ENCODE assay signal across 1 cellular context in the genomic region with DNA sequence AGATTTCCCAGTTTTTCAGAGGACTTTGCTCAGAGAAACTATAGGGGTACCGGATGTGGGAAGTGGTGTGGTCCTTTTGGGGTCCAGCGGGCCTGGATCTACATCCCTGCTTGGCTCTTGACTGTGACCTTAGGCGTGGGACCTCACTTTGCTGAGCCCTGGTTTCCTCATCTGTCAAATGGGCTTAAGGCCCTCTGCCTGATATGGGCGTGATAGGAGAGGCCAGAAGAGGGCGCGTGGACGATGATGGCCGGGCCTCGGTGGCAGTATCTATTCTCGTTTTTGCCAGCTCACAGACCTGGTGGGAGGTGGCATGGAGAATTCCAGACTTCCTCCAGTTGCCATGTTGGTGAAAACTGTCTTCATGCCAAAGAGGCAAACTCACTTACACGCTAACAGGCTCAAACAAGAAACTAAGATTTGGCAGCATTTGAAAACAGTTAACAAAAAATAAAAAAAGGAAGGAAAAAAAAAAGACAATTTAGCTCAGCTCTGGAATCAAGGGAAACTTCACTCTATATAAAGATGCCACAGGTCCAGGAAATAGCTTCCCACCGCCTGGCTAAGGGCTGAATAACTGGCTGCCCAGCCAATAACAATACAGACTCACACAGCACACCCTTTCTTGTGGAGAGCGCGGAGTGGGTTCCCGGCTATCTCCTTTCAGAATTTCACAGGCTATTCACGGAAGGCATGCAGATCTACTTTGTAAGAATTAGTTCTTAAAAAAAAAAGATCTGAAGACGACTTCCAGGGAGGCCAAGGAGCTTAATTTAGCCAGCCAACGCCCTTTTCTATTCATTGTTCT.
TF ChIP-seq lines count a peak whose summit lies in the region.

No MANE protein-coding gene starts in this region.

TF ChIP-seq in K562, 482 proteins besides CTCF, POLR2A, EP300 and RAD21 (continued from another document):
- TF ChIP-seq NR2F6 (CRISPR knock-in tag; IDR thresholded peaks at IDR 0.05) (no peak), MIER1 (IDR thresholded peaks at IDR 0.05; ENCODE audit: low read depth) (no peak), ZSCAN32 (CRISPR knock-in tag; IDR thresholded peaks at IDR 0.05) (no peak)
- TF ChIP-seq, protein P1, sequence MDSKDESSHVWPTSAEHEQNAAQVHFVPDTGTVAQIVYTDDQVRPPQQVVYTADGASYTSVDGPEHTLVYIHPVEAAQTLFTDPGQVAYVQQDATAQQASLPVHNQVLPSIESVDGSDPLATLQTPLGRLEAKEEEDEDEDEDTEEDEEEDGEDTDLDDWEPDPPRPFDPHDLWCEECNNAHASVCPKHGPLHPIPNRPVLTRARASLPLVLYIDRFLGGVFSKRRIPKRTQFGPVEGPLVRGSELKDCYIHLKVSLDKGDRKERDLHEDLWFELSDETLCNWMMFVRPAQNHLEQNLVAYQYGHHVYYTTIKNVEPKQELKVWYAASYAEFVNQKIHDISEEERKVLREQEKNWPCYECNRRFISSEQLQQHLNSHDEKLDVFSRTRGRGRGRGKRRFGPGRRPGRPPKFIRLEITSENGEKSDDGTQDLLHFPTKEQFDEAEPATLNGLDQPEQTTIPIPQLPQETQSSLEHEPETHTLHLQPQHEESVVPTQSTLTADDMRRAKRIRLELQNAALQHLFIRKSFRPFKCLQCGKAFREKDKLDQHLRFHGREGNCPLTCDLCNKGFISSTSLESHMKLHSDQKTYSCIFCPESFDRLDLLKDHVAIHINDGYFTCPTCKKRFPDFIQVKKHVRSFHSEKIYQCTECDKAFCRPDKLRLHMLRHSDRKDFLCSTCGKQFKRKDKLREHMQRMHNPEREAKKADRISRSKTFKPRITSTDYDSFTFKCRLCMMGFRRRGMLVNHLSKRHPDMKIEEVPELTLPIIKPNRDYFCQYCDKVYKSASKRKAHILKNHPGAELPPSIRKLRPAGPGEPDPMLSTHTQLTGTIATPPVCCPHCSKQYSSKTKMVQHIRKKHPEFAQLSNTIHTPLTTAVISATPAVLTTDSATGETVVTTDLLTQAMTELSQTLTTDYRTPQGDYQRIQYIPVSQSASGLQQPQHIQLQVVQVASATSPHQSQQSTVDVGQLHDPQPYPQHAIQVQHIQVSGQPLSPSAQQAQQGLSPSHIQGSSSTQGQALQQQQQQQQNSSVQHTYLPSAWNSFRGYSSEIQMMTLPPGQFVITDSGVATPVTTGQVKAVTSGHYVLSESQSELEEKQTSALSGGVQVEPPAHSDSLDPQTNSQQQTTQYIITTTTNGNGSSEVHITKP (IDR thresholded peaks at IDR 0.05; ENCODE audit: partially characterized antibody) = no peak
